ENCODE assay signal across 9 cellular contexts in genomic region chr11:65432133-65432650, GRCh38. TPM values are rescaled to one million over a fixed set of nuclear protein-coding genes. Genes with fewer than 3 reads are reported as not detected.
DNase-seq lines count a peak whose midpoint lies in the region; ATAC-seq and TF ChIP-seq lines count a peak whose summit lies in the region.
"Had no signal": no experiment of that assay in that cellular context is flagged by ENCODE, and none has a peak within 500 bp of the region (broad histone marks: within the 10 kb centered on the region; RNA-seq: fewer than 3 reads in every experiment).

No MANE protein-coding gene starts in this region.

- peak overlapping the region in 4 of 5 donors; percentile 98 to 100 (median 100) for H3K27ac ChIP-seq in stomach

- H3K36me3 Mint-ChIP-seq in activated CD4-positive, alpha-beta T cell treated with anti-CD3 and anti-CD28 coated beads, Interleukin-2, amount 10 ng/mL, durations not matched to agents 7 days and 5 days (ENCODE audit: low read depth), result peaks cover 64% of the 10 kb centered on the region
- peaks cover 39% of the 10 kb centered on the region for H3K36me3 Mint-ChIP-seq in activated naive CD8-positive, alpha-beta T cell treated with anti-CD3 and anti-CD28 coated beads, Interleukin-2, amount 10 ng/mL, durations not matched to agents 7 days and 5 days
- H3K36me3 Mint-ChIP-seq in immature natural killer cell, result peaks cover 4 to 23% (median 15%) of the 10 kb centered on the region in 3 donors

- no peaks in the 10 kb centered on the region for H3K27me3 ChIP-seq in stomach

- intact Hi-C loops in stomach (cut with DNase I; ENCODE audit: low total_unique reads), result no loop called here

- H3K27me3 Mint-ChIP-seq in activated CD4-positive, alpha-beta T cell treated with anti-CD3 and anti-CD28 coated beads, Interleukin-2, amount 10 ng/mL, durations not matched to agents 7 days and 5 days, result no peaks in the 10 kb centered on the region
- no peaks in the 10 kb centered on the region for H3K27me3 Mint-ChIP-seq in activated naive CD8-positive, alpha-beta T cell treated with anti-CD3 and anti-CD28 coated beads, Interleukin-2, amount 10 ng/mL, durations not matched to agents 7 days and 5 days
- H3K27me3 Mint-ChIP-seq in immature natural killer cell (ENCODE audit: low read depth in 3 of 3), result peaks cover 0 to 16% (median 12%) of the 10 kb centered on the region in 3 donors

- POLR2A ChIA-PET in activated CD4-positive, alpha-beta T cell treated with anti-CD3 and anti-CD28 coated beads, Interleukin-2, amount 10 ng/mL, durations not matched to agents 7 days and 5 days (lab: Charles Lee), result interaction anchor here (0.6 to 0.7 kb wide), 2 partner anchors 85 to 1160 kb away, joined by 3 to 5 read pairs; no protein-coding TSS in a partner anchor
- POLR2A ChIA-PET in activated naive CD8-positive, alpha-beta T cell treated with anti-CD3 and anti-CD28 coated beads, Interleukin-2, amount 10 ng/mL, durations not matched to agents 7 days and 5 days (lab: Charles Lee), result interaction anchor here (0.9 to 1.5 kb wide), 8 partner anchors 10 to 78 kb away, joined by 3 to 24 read pairs (median 4); partner anchors contain the start of gene NEAT1

- peaks cover 36 to 53% (median 43%) of the 10 kb centered on the region in 4 donors for H3K36me3 ChIP-seq in stomach

- 47 to 65% (median 57%) methylated on average over 2 of the region's 2 CpGs for WGBS in stomach, 5 donors

- H3K9me3 Mint-ChIP-seq in activated CD4-positive, alpha-beta T cell treated with anti-CD3 and anti-CD28 coated beads, Interleukin-2, amount 10 ng/mL, durations not matched to agents 7 days and 5 days, result no peaks in the 10 kb centered on the region
- no peaks in the 10 kb centered on the region for H3K9me3 Mint-ChIP-seq in activated naive CD8-positive, alpha-beta T cell treated with anti-CD3 and anti-CD28 coated beads, Interleukin-2, amount 10 ng/mL, durations not matched to agents 7 days and 5 days
- no peaks in the 10 kb centered on the region for H3K9me3 Mint-ChIP-seq in immature natural killer cell

- CTCF ChIA-PET in activated CD4-positive, alpha-beta T cell treated with anti-CD3 and anti-CD28 coated beads, Interleukin-2, amount 10 ng/mL, durations not matched to agents 7 days and 5 days (lab: Charles Lee), result interaction anchor here (0.9 to 1.0 kb wide), 2 partner anchors 15 to 46 kb away, joined by 3 read pairs; partner anchors contain the start of gene FRMD8

- ATAC-seq in activated naive CD8-positive, alpha-beta T cell treated with anti-CD3 and anti-CD28 coated beads, Interleukin-2, amount 10 ng/mL, durations not matched to agents 7 days and 5 days (ENCODE audit: low read depth), result no peak
- ATAC-seq in HG02870 (IDR thresholded peaks at IDR 0.05; ENCODE audit: unreplicated experiment), result no peak

- TF ChIP-seq CTCF in stomach (IDR thresholded peaks at IDR 0.05), result no peak

- H3K4me3 ChIP-seq in stomach, result peak overlapping the region in 2 of 4 donors; percentile 81 to 91

- H3K9me3 ChIP-seq in stomach, result no peaks in the 10 kb centered on the region

- no peak for DNase-seq in activated CD4-positive, alpha-beta T cell treated with anti-CD3 and anti-CD28 coated beads, Interleukin-2, amount 10 ng/mL, durations not matched to agents 7 days and 5 days
- DNase-seq in activated CD4-positive, alpha-beta T cell treated with anti-CD3 and anti-CD28 coated beads for 4 hours, result no peak
- DNase-seq in activated naive CD8-positive, alpha-beta T cell treated with anti-CD3 and anti-CD28 coated beads, Interleukin-2, amount 10 ng/mL, durations not matched to agents 7 days and 5 days, result no peak
- no peak for DNase-seq in immature natural killer cell
- DNase-seq in stomach, result no peak
- DNase-seq in AML-193 (lab: John Stamatoyannopoulos, UW), result no peak
- no peak for DNase-seq in stimulated activated CD4-positive, alpha-beta T cell treated with anti-CD3 and anti-CD28 coated beads, Interleukin-2, amount 100 ng/mL, for 48 hours
- DNase-seq: retina had no signal

- peak overlapping the region; percentile 34 for H3K4me3 Mint-ChIP-seq in activated CD4-positive, alpha-beta T cell treated with anti-CD3 and anti-CD28 coated beads, Interleukin-2, amount 10 ng/mL, durations not matched to agents 7 days and 5 days
- peak overlapping the region; percentile 57 for H3K4me3 Mint-ChIP-seq in activated naive CD8-positive, alpha-beta T cell treated with anti-CD3 and anti-CD28 coated beads, Interleukin-2, amount 10 ng/mL, durations not matched to agents 7 days and 5 days
- H3K4me3 Mint-ChIP-seq in immature natural killer cell, result peak overlapping the region; percentile 37 to 97 (median 66)

- peaks cover 86% of the 10 kb centered on the region for H3K4me1 Mint-ChIP-seq in activated CD4-positive, alpha-beta T cell treated with anti-CD3 and anti-CD28 coated beads, Interleukin-2, amount 10 ng/mL, durations not matched to agents 7 days and 5 days
- H3K4me1 Mint-ChIP-seq in activated naive CD8-positive, alpha-beta T cell treated with anti-CD3 and anti-CD28 coated beads, Interleukin-2, amount 10 ng/mL, durations not matched to agents 7 days and 5 days, result peaks cover 76% of the 10 kb centered on the region
- H3K4me1 Mint-ChIP-seq in immature natural killer cell, result peaks cover 89 to 99% of the 10 kb centered on the region in 2 donors

- H3K27ac Mint-ChIP-seq in activated CD4-positive, alpha-beta T cell treated with anti-CD3 and anti-CD28 coated beads, Interleukin-2, amount 10 ng/mL, durations not matched to agents 7 days and 5 days, result peak overlapping the region; percentile 80
- peak overlapping the region; percentile 75 for H3K27ac Mint-ChIP-seq in activated naive CD8-positive, alpha-beta T cell treated with anti-CD3 and anti-CD28 coated beads, Interleukin-2, amount 10 ng/mL, durations not matched to agents 7 days and 5 days
- peak overlapping the region; percentile 88 to 99 (median 92) for H3K27ac Mint-ChIP-seq in immature natural killer cell

- H3K4me1 ChIP-seq in stomach, result peaks cover 54 to 98% (median 79%) of the 10 kb centered on the region in 4 donors

- no peak for TF ChIP-seq EP300 in stomach (IDR thresholded peaks at IDR 0.05)

- TF ChIP-seq POLR2A in stomach (IDR thresholded peaks at IDR 0.05), result no peak

RNA-seq across cellular contexts. Expression of gene NEAT1, which starts 9.6 kb away (rescaled TPM):
- total RNA-seq in activated CD4-positive, alpha-beta T cell treated with anti-CD3 and anti-CD28 coated beads, Interleukin-2, amount 10 ng/mL, durations not matched to agents 7 days and 5 days, result 100 to 1,000 TPM; 463 to 610 TPM
- total RNA-seq in activated naive CD8-positive, alpha-beta T cell treated with anti-CD3 and anti-CD28 coated beads, Interleukin-2, amount 10 ng/mL, durations not matched to agents 7 days and 5 days, result 100 to 1,000 TPM; 402 to 407 TPM
- 1 to 10 TPM in 2 of 3 donors, under 1 TPM in 1; 0.26 to 5.9 (median 1.4) TPM for polyA plus RNA-seq in immature natural killer cell
- total RNA-seq in stomach, result 1,000 to 10,000 TPM in 2 of 5 donors, 100 to 1,000 TPM in 3; 253 to 2,124 (median 789) TPM
- 1,000 to 10,000 TPM in 1 of 3 donors, 100 to 1,000 TPM in 2; 131 to 1,368 (median 157) TPM for polyA plus RNA-seq in stomach

RNA-seq across cellular contexts. Expression of gene FRMD8, which starts 45.8 kb away (rescaled TPM):
- 10 to 100 TPM; 49.5 to 52.1 TPM for total RNA-seq in activated CD4-positive, alpha-beta T cell treated with anti-CD3 and anti-CD28 coated beads, Interleukin-2, amount 10 ng/mL, durations not matched to agents 7 days and 5 days
- total RNA-seq in activated naive CD8-positive, alpha-beta T cell treated with anti-CD3 and anti-CD28 coated beads, Interleukin-2, amount 10 ng/mL, durations not matched to agents 7 days and 5 days, result 10 to 100 TPM; 51.5 to 55.4 TPM
- polyA plus RNA-seq in immature natural killer cell (10 to 100 TPM; 62.8 to 73.5 (median 63.4) TPM), stomach (10 to 100 TPM; 11.8 to 16.3 (median 13.6) TPM)
- 100 to 1,000 TPM in 3 of 5 donors, 10 to 100 TPM in 1, 1 to 10 TPM in 1; 9.3 to 340 (median 114) TPM for total RNA-seq in stomach

RNA-seq across cellular contexts. Expression of gene SLC25A45, which starts 49.7 kb away (rescaled TPM):
- total RNA-seq in activated CD4-positive, alpha-beta T cell treated with anti-CD3 and anti-CD28 coated beads, Interleukin-2, amount 10 ng/mL, durations not matched to agents 7 days and 5 days, result 10 to 100 TPM; 40.9 TPM
- 10 to 100 TPM; 25.5 to 29.6 TPM for total RNA-seq in activated naive CD8-positive, alpha-beta T cell treated with anti-CD3 and anti-CD28 coated beads, Interleukin-2, amount 10 ng/mL, durations not matched to agents 7 days and 5 days
- polyA plus RNA-seq in immature natural killer cell (10 to 100 TPM in 2 of 3 donors, 1 to 10 TPM in 1; 4.5 to 16.0 (median 10.3) TPM), stomach (1 to 10 TPM; 1.9 to 3.8 (median 3.1) TPM)
- 100 to 1,000 TPM in 1 of 5 donors, 1 to 10 TPM in 4; 1.2 to 101 (median 2.4) TPM for total RNA-seq in stomach
